Comparison of ENCODE assay signal across 10 cellular contexts in the genomic region with DNA sequence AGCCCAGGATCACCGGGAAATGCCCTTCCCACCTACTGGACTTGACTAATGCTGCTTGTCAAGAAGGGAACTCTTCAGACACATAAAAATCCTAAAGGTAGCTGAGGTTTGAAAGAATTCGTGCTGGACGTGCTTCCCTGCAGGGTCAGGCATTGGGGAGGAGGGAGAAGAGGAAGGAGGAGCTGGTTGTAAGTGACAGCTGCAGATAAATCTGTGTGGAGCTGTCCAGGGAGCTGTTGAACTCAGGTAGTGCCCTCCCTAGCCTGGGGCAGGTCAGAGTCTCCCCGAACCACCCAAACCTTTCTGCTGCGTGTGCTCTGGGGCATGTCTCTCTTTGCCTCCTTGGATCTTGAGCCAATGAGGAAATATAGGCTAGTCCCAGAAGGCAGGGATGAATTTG. TPM values are rescaled to one million over a fixed set of nuclear protein-coding genes. Genes with fewer than 3 reads are reported as not detected.
DNase-seq lines count a peak whose midpoint lies in the region; TF ChIP-seq lines count a peak whose summit lies in the region.
"Had no signal": no experiment of that assay in that cellular context is flagged by ENCODE, and none has a peak within 500 bp of the region (broad histone marks: within the 10 kb centered on the region; RNA-seq: fewer than 3 reads in every experiment).

No MANE protein-coding gene starts in this region.

- H3K4me1 Mint-ChIP-seq in MCF 10A (ENCODE audit: insufficient read depth, unreplicated experiment) = peaks cover 48% of the 10 kb centered on the region

- in situ Hi-C loops in KBM-7 (cut with MboI; ENCODE audit: low pct_unique_long_range_greater_than_20kb, low sequenced_read_pairs) = no loop called here
- in situ Hi-C loops in GM13976 (cut with MboI; ENCODE audit: low sequenced_read_pairs, unreplicated experiment) = no loop called here

- no peak for TF ChIP-seq EP300 in suprapubic skin (IDR thresholded peaks at IDR 0.05)

- H3K36me3 ChIP-seq in mesendoderm (ENCODE audit: control insufficient read depth, insufficient read depth, low read length) (no peaks in the 10 kb centered on the region), suprapubic skin (no peaks in the 10 kb centered on the region)
- H3K36me3 ChIP-seq: ovary had no signal

- peak; percentile 34 for DNase-seq in KBM-7
- DNase-seq in MCF 10A (ENCODE audit: unreplicated experiment) = peak; percentile 89
- DNase-seq in mesendoderm = peak; percentile 63
- DNase-seq in suprapubic skin (ENCODE audit: low spot score in 2 of 2) = no peak
- DNase-seq in caudate nucleus (lab: John Stamatoyannopoulos, UW) = no peak
- no peak for DNase-seq in GDM1 (lab: John Stamatoyannopoulos, UW)
- no peak for DNase-seq in NCI-H1105 treated with DMSO at 0.1 percent for 48 hours (lab: John Stamatoyannopoulos, UW)
- DNase-seq in GM13976 (ENCODE audit: low spot score) = no peak
- DNase-seq: EL, ovary had no signal

- H3K79me1 ChIP-seq in mesendoderm (ENCODE audit: low read length) = no peaks in the 10 kb centered on the region

- H3K9me3 ChIP-seq in suprapubic skin = no peaks in the 10 kb centered on the region
- H3K9me3 ChIP-seq: ovary had no signal

- H2AK5ac ChIP-seq in mesendoderm (ENCODE audit: low read length) = no peak overlapping the region

- no peak overlapping the region for H3K56ac ChIP-seq in mesendoderm (ENCODE audit: low read length)

- no peak overlapping the region for H3K4ac ChIP-seq in mesendoderm (ENCODE audit: low read depth, low read length)

- intact Hi-C loops in MCF 10A (cut with micrococcal nuclease) = loop anchor here (2.0 to 10.0 kb wide), 2 partner anchors 24 to 680 kb away; no protein-coding TSS in a partner anchor

- no peak overlapping the region for H3K9ac ChIP-seq in mesendoderm (ENCODE audit: low read length)

- no CpG with 5 or more reads among the region's 5 CpGs for WGBS in mesendoderm (ENCODE audit: extremely low coverage, insufficient coverage, low lambda C conversion rate)
- WGBS in suprapubic skin = 15% methylated on average over 5 of the region's 5 CpGs

- POLR2A ChIA-PET in MCF 10A (lab: Yijun Ruan, JAX) = interaction anchor here (0.6 to 12.4 kb wide), 28 partner anchors 11 to 128 kb away, joined by 3 to 402 read pairs (median 4); partner anchors contain the start of genes FOS, NEK9 and TMED10

- H4K5ac ChIP-seq in mesendoderm (ENCODE audit: low read length) = no peak overlapping the region

- H3K4me2 ChIP-seq in mesendoderm (ENCODE audit: low read length) = no peak overlapping the region

- no peaks in the 10 kb centered on the region for H3K9me3 Mint-ChIP-seq in MCF 10A (ENCODE audit: unreplicated experiment)

- no peak overlapping the region for H2BK120ac ChIP-seq in mesendoderm (ENCODE audit: low read depth, low read length)

- peak overlapping the region; percentile 97 for H3K27ac Mint-ChIP-seq in MCF 10A (ENCODE audit: low read depth, unreplicated experiment)

- BruUV-seq in MCF 10A (replicated peaks; lab: Mats Ljungman, UMichigan) = no TSS peak

- H3K27me3 ChIP-seq in mesendoderm (ENCODE audit: insufficient read depth, low read length, poor library complexity) (no peaks in the 10 kb centered on the region), suprapubic skin (no peaks in the 10 kb centered on the region)
- H3K27me3 ChIP-seq: ovary had no signal

- H3K18ac ChIP-seq in mesendoderm (ENCODE audit: low read length) = no peak overlapping the region

- peaks cover 7% of the 10 kb centered on the region for H3K36me3 Mint-ChIP-seq in MCF 10A (ENCODE audit: insufficient read depth, unreplicated experiment)

- no peaks in the 10 kb centered on the region for H3K79me2 ChIP-seq in mesendoderm (ENCODE audit: control insufficient read depth, insufficient read depth, low read length)

- H2BK15ac ChIP-seq in mesendoderm (replicated peaks; ENCODE audit: low read depth) = no peak overlapping the region

- H3K4me3 ChIP-seq in mesendoderm (ENCODE audit: low read length) (no peak overlapping the region), suprapubic skin (no peak overlapping the region)
- H3K4me3 ChIP-seq: ovary had no signal

- H3K4me1 ChIP-seq in mesendoderm (ENCODE audit: control insufficient read depth, low read depth, low read length) = no peaks in the 10 kb centered on the region
- peaks cover 62% of the 10 kb centered on the region for H3K4me1 ChIP-seq in suprapubic skin

- no peak overlapping the region for H2BK5ac ChIP-seq in mesendoderm (ENCODE audit: low read length)

- TF ChIP-seq POLR2A in suprapubic skin (IDR thresholded peaks at IDR 0.05) = no peak

- no peak overlapping the region for H3K23ac ChIP-seq in mesendoderm (ENCODE audit: low read length)

- no peak overlapping the region for H4K8ac ChIP-seq in mesendoderm (ENCODE audit: low read depth, low read length)

- peak overlapping the region; percentile 66 for H3K4me3 Mint-ChIP-seq in MCF 10A (ENCODE audit: unreplicated experiment)

- H3K27me3 Mint-ChIP-seq in MCF 10A (ENCODE audit: insufficient read depth, unreplicated experiment) = no peaks in the 10 kb centered on the region

- no peak overlapping the region for H3K27ac ChIP-seq in mesendoderm (ENCODE audit: low read depth, low read length)
- H3K27ac ChIP-seq in suprapubic skin = peak overlapping the region; percentile 76
- H3K27ac ChIP-seq in caudate nucleus (ENCODE audit: low read depth, low read length) = no peak overlapping the region
- H3K27ac ChIP-seq: ovary had no signal

- CTCF ChIA-PET in MCF 10A (lab: Yijun Ruan, JAX) = interaction anchor here (0.7 to 2.2 kb wide), 4 partner anchors 12 to 50 kb away, joined by 3 to 8 read pairs (median 8); no protein-coding TSS in a partner anchor

- TF ChIP-seq CTCF in MCF 10A (IDR thresholded peaks at IDR 0.05; ENCODE audit: unreplicated experiment) = no peak
- TF ChIP-seq CTCF in suprapubic skin (IDR thresholded peaks at IDR 0.05) = no peak
- TF ChIP-seq CTCF in GM13976 (IDR thresholded peaks at IDR 0.05; ENCODE audit: borderline replicate concordance, control extremely low read depth, extremely low read depth, insufficient read depth, missing control alignments) = no peak

RNA-seq across cellular contexts. Expression of gene FOS, which starts 23.7 kb away (rescaled TPM):
- total RNA-seq in MCF 10A (2022) = 73.1 and 139 TPM in 2 replicates
- polyA plus RNA-seq in mesendoderm (2013, experiment 1 of 2) = 30.2 TPM
- 33.0 TPM for polyA plus RNA-seq in mesendoderm (2013, experiment 2 of 2)
- 1,000 to 10,000 TPM; 2,120 to 3,987 (median 3,212) TPM for total RNA-seq in suprapubic skin

Comparison
In these comparisons a context has a peak if more than half of its experiments do, and no peak if none do; other contexts are left out.
1. DNase-seq: peak in KBM-7 (single experiment), MCF 10A (single experiment) and mesendoderm (single experiment); none in suprapubic skin (0 of 2), caudate nucleus (0 of 61), GDM1 (single experiment), NCI-H1105 treated with DMSO at 0.1 percent for 48 hours (single experiment) and GM13976 (single experiment).
2. RNA of gene FOS, which starts 23.7 kb away (total RNA-seq): 2,120 to 3,987 TPM in suprapubic skin; 73.1 to 139 TPM in MCF 10A; every median in the first group is over 10 times any median in the second.